27 cellular contexts compared by ENCODE assay signal in genomic region chr6:70353343-70353913, GRCh38. TPM values are rescaled to one million over a fixed set of nuclear protein-coding genes. Genes with fewer than 3 reads are reported as not detected.
A peak's percentile ranks its signal among the peaks of the same experiment; 100 is the strongest.
DNase-seq lines count a peak whose midpoint lies in the region; ATAC-seq, FAIRE-seq and TF ChIP-seq lines count a peak whose summit lies in the region.
"Had no signal": no experiment of that assay in that cellular context is flagged by ENCODE, and none has a peak within 500 bp of the region (broad histone marks: within the 10 kb centered on the region; RNA-seq: fewer than 3 reads in every experiment).

No MANE protein-coding gene starts in this region.

- H3K27me3 Mint-ChIP-seq in activated naive CD4-positive, alpha-beta T cell treated with anti-CD3 and anti-CD28 coated beads, Interleukin-2, amount 10 ng/mL, durations not matched to agents 7 days and 5 days = peaks cover 4% of the 10 kb centered on the region

- H3K4me3 ChIP-seq in K562 = no peak overlapping the region
- H3K4me3 ChIP-seq: Peyer's patch, SJCRH30 had no signal

- TF ChIP-seq CTCF in K562 (IDR thresholded peaks at IDR 0.05 in 2 of 3, conservative IDR thresholded peaks at IDR 0.05 in 1 of 3; ENCODE audit: insufficient read depth in 2 of 3, low read depth in 1 of 3, low read length in 3 of 3) = no peak

- no peaks in the 10 kb centered on the region for H3K79me2 ChIP-seq in K562 (ENCODE audit: control insufficient read depth, insufficient read depth, low read length)

- no peaks in the 10 kb centered on the region for H3K4me1 Mint-ChIP-seq in activated naive CD4-positive, alpha-beta T cell treated with anti-CD3 and anti-CD28 coated beads, Interleukin-2, amount 10 ng/mL, durations not matched to agents 7 days and 5 days

- no peak for ATAC-seq in activated naive CD4-positive, alpha-beta T cell treated with anti-CD3 and anti-CD28 coated beads, Interleukin-2, amount 50 U/mL, for 72 hours
- no peak for ATAC-seq in K562
- ATAC-seq: CD8-positive, alpha-beta T cell had no signal

- in situ Hi-C loops in K562 (cut with MboI) = no loop called here

- H3K9me3 ChIP-seq in K562 (replicated peaks; ENCODE audit: control insufficient read depth, insufficient read depth, low read depth, low read length) = no peaks in the 10 kb centered on the region
- H3K9me3 ChIP-seq: Peyer's patch had no signal

- H3K36me3 ChIP-seq in K562 (ENCODE audit: control insufficient read depth, insufficient read depth, low read length) = no peaks in the 10 kb centered on the region
- H3K36me3 ChIP-seq: Peyer's patch, SJCRH30 had no signal

- no peaks in the 10 kb centered on the region for H3K9me3 Mint-ChIP-seq in activated naive CD4-positive, alpha-beta T cell treated with anti-CD3 and anti-CD28 coated beads, Interleukin-2, amount 10 ng/mL, durations not matched to agents 7 days and 5 days
- no peaks in the 10 kb centered on the region for H3K9me3 Mint-ChIP-seq in activated naive CD4-positive, alpha-beta T cell treated with anti-CD3 and anti-CD28 coated beads, Interleukin-2, amount 50 U/mL, for 72 hours
- H3K9me3 Mint-ChIP-seq: CD8-positive, alpha-beta T cell had no signal

- no peaks in the 10 kb centered on the region for H3K4me1 ChIP-seq in K562 (replicated peaks in 1 of 2; ENCODE audit: control insufficient read depth in 2 of 2, insufficient read depth in 2 of 2, low read length in 2 of 2)
- H3K4me1 ChIP-seq: Peyer's patch, SJCRH30 had no signal

- no peak for DNase-seq in activated naive CD4-positive, alpha-beta T cell treated with anti-CD3 and anti-CD28 coated beads, Interleukin-2, amount 10 ng/mL, durations not matched to agents 7 days and 5 days
- DNase-seq in activated naive CD4-positive, alpha-beta T cell treated with anti-CD3 and anti-CD28 coated beads, Interleukin-2, amount 50 U/mL, for 72 hours (ENCODE audit: low spot score in 2 of 2) = no peak
- DNase-seq in HT1080 (ENCODE audit: low read depth) = peak; percentile 23
- no peak for DNase-seq in K562 (ENCODE audit: extremely low read depth in 1 of 4, low spot score in 3 of 4)
- peak; percentile 70 for DNase-seq in renal cortical epithelial cell (ENCODE audit: low read depth)
- no peak for DNase-seq in activated CD8-positive, alpha-beta memory T cell treated with anti-CD3 and anti-CD28 coated beads, Interleukin-2, amount 50 U/mL, for 48 hours
- no peak for DNase-seq in NCI-H526 (lab: John Stamatoyannopoulos, UW)
- DNase-seq in NCI-H748 (lab: John Stamatoyannopoulos, UW; ENCODE audit: unreplicated experiment) = no peak
- DNase-seq: AML-193; C1 segment of cervical spinal cord; CD8-positive, alpha-beta T cell; DMS53; GDM1; GOT3; KBM-7; NCI-H1092 treated with DMSO at 0.1 percent for 48 hours; NCI-H1436 treated with DMSO at 0.1 percent for 48 hours; NCI-H1930; NCI-H510A; NCI-H774; Peyer's patch; SJCRH30; T-helper 1 cell had no signal

- no peak for FAIRE-seq in K562 (lab: Jason Lieb, UNC)
- FAIRE-seq: D721Med, GM18507 had no signal

- H3K9me1 ChIP-seq in K562 (ENCODE audit: control insufficient read depth, insufficient read depth, low read length) = no peaks in the 10 kb centered on the region

- no peak for TF ChIP-seq EP300 in K562 (IDR thresholded peaks at IDR 0.05; ENCODE audit: low read length)

- TF ChIP-seq POLR2A in K562 (conservative IDR thresholded peaks at IDR 0.05) = no peak

- H4K20me1 ChIP-seq in K562 (replicated peaks; ENCODE audit: control insufficient read depth, insufficient read depth, low read length) = no peaks in the 10 kb centered on the region

- no peak overlapping the region for H2AFZ ChIP-seq in K562 (ENCODE audit: low read depth, low read length)

- TF ChIP-seq RAD21 in K562 (CRISPR knock-in tag; conservative IDR thresholded peaks at IDR 0.05 in 1 of 2, IDR thresholded peaks at IDR 0.05 in 1 of 2) = no peak

- POLR2A ChIA-PET in K562 (lab: Yijun Ruan, JAX) = interaction anchor here (0.7 to 1.6 kb wide), 2 partner anchors 41 to 60 kb away, joined by 3 read pairs; partner anchors contain the start of gene FAM135A

- no peak overlapping the region for H3K27ac ChIP-seq in K562 (ENCODE audit: extremely low read depth, low read depth, low read length)
- H3K27ac ChIP-seq: 22Rv1, Peyer's patch, SJCRH30 had no signal

- no peak overlapping the region for H3K4me3 Mint-ChIP-seq in activated naive CD4-positive, alpha-beta T cell treated with anti-CD3 and anti-CD28 coated beads, Interleukin-2, amount 10 ng/mL, durations not matched to agents 7 days and 5 days
- H3K4me3 Mint-ChIP-seq: CD8-positive, alpha-beta T cell had no signal

- no peaks in the 10 kb centered on the region for H3K27me3 ChIP-seq in K562 (ENCODE audit: control insufficient read depth in 2 of 2, insufficient read depth in 2 of 2, low read length in 2 of 2)
- H3K27me3 ChIP-seq: Peyer's patch, SJCRH30 had no signal

- WGBS in K562 (ENCODE audit: insufficient coverage, low coverage, missing lambda C conversion rate) = 40% methylated on average over 2 of the region's 3 CpGs

- no TSS peak for BruUV-seq in K562 (replicated peaks; lab: Mats Ljungman, UMichigan)

- intact Hi-C loops in K562 (cut with micrococcal nuclease) = no loop called here

- no peak overlapping the region for H3K4me2 ChIP-seq in K562 (ENCODE audit: insufficient read depth, low read length)

- no peak overlapping the region for H3K9ac ChIP-seq in K562 (ENCODE audit: insufficient read depth in 1 of 2, low read depth in 2 of 2, low read length in 2 of 2)

- CTCF ChIA-PET in activated naive CD4-positive, alpha-beta T cell treated with anti-CD3 and anti-CD28 coated beads, Interleukin-2, amount 10 ng/mL, durations not matched to agents 7 days and 5 days (lab: Charles Lee) = no interaction called here
- CTCF ChIA-PET in K562 (lab: Yijun Ruan, JAX; ENCODE audit: low intra/inter-chr PET ratio) = no interaction called here

- no peaks in the 10 kb centered on the region for H3K36me3 Mint-ChIP-seq in activated naive CD4-positive, alpha-beta T cell treated with anti-CD3 and anti-CD28 coated beads, Interleukin-2, amount 10 ng/mL, durations not matched to agents 7 days and 5 days
- H3K36me3 Mint-ChIP-seq in activated naive CD4-positive, alpha-beta T cell treated with anti-CD3 and anti-CD28 coated beads, Interleukin-2, amount 50 U/mL, for 72 hours = no peaks in the 10 kb centered on the region
- H3K36me3 Mint-ChIP-seq: CD8-positive, alpha-beta T cell had no signal

- peak overlapping the region; percentile 22 for H3K27ac Mint-ChIP-seq in activated naive CD4-positive, alpha-beta T cell treated with anti-CD3 and anti-CD28 coated beads, Interleukin-2, amount 10 ng/mL, durations not matched to agents 7 days and 5 days
- no peak overlapping the region for H3K27ac Mint-ChIP-seq in activated naive CD4-positive, alpha-beta T cell treated with anti-CD3 and anti-CD28 coated beads, Interleukin-2, amount 50 U/mL, for 72 hours
- H3K27ac Mint-ChIP-seq: CD8-positive, alpha-beta T cell had no signal

RNA-seq across cellular contexts. Expression of gene COL9A1, which starts 50.5 kb away (rescaled TPM):
- total RNA-seq in activated naive CD4-positive, alpha-beta T cell treated with anti-CD3 and anti-CD28 coated beads, Interleukin-2, amount 50 U/mL, for 72 hours = not detected
- not detected in 2 replicates for total RNA-seq in HT1080 (2014; rRNA removed; shearing (Covaris generic))
- not detected in 2 replicates for polyA plus RNA-seq in HT1080 (2015; cell fraction: cytosol; rRNA removed)
- not detected in 2 replicates for polyA plus RNA-seq in HT1080 (2015; cell fraction: nucleus; rRNA removed)
- 0.12 and 0.19 TPM in 2 replicates for total RNA-seq in K562 (2011; cell fraction: chromatin; rRNA removed; ENCODE audit: low replicate concordance)
- not detected in 2 replicates for total RNA-seq in K562 (2011; cell fraction: nucleolus; rRNA removed)
- total RNA-seq in K562 (2011; cell fraction: nucleoplasm; rRNA removed) = not detected in 2 replicates
- total RNA-seq in K562 (2014; rRNA removed) (0.05 and 0.08 TPM in 2 replicates), K562 (2014; rRNA removed; fragmentation: Illumina TruSeq; extraction: Trizol) (0.07 TPM in 1 of 2 replicates, not detected in the other), K562 (2015; rRNA removed; fragmentation: Illumina TruSeq; extraction: Trizol) (0.07 TPM in 1 of 2 replicates, not detected in the other), K562 (2021) (0.13 TPM in 2 replicates), renal cortical epithelial cell (not detected in 2 replicates)
- polyA plus RNA-seq in K562 (2011; rRNA removed) (0.03 and 0.04 TPM in 2 replicates), K562 (2014; fragmentation: Illumina TruSeq; extraction: Trizol) (not detected in 2 replicates), K562 (2014; fragmentation: Nextera tagmentation; extraction: Ambion mirVana) (under 1 TPM; 0.01 to 0.03 TPM), K562 (2014; rRNA removed) (0.09 TPM in 1 of 2 replicates, not detected in the other)
- 0.06 TPM in 1 of 2 replicates, not detected in the other for polyA plus RNA-seq in K562 (2011; cell fraction: cytosol; rRNA removed)
- 0.13 TPM in 1 of 2 replicates, not detected in the other for polyA plus RNA-seq in K562 (2011; cell fraction: nucleus; rRNA removed)
- polyA plus RNA-seq in K562 (2012) = 0.09 and 0.36 TPM in 2 replicates
- polyA minus RNA-seq in K562 (2011; rRNA and poly(A)+ RNA removed) = not detected in 2 replicates
- not detected in 2 replicates for polyA minus RNA-seq in K562 (2011; cell fraction: cytosol; rRNA and poly(A)+ RNA removed)
- polyA minus RNA-seq in K562 (2011; cell fraction: nucleus; rRNA and poly(A)+ RNA removed) = not detected in 2 replicates
- total RNA-seq: CD8-positive, alpha-beta T cell; Peyer's patch had no signal
- polyA plus RNA-seq: AG04450 had no signal

RNA-seq across cellular contexts. Expression of gene FAM135A, which starts 59.9 kb away (rescaled TPM):
- total RNA-seq in activated naive CD4-positive, alpha-beta T cell treated with anti-CD3 and anti-CD28 coated beads, Interleukin-2, amount 50 U/mL, for 72 hours = 10 to 100 TPM in 1 of 2 donors, 1 to 10 TPM in 1; 8.0 to 11.3 TPM
- total RNA-seq in HT1080 (2014; rRNA removed; shearing (Covaris generic)) = 7.4 and 9.5 TPM in 2 replicates
- polyA plus RNA-seq in HT1080 (2015; cell fraction: cytosol; rRNA removed) = 6.3 and 8.3 TPM in 2 replicates
- polyA plus RNA-seq in HT1080 (2015; cell fraction: nucleus; rRNA removed) = 11.8 and 12.0 TPM in 2 replicates
- total RNA-seq in K562 (2011; cell fraction: chromatin; rRNA removed; ENCODE audit: low replicate concordance) = 50.0 and 163 TPM in 2 replicates
- total RNA-seq in K562 (2011; cell fraction: nucleolus; rRNA removed) = 29.7 and 39.0 TPM in 2 replicates
- total RNA-seq in K562 (2011; cell fraction: nucleoplasm; rRNA removed) = 71.1 and 110 TPM in 2 replicates
- total RNA-seq in K562 (2014; rRNA removed) (22.6 and 23.0 TPM in 2 replicates), K562 (2014; rRNA removed; fragmentation: Illumina TruSeq; extraction: Trizol) (32.1 and 32.7 TPM in 2 replicates), K562 (2015; rRNA removed; fragmentation: Illumina TruSeq; extraction: Trizol) (24.8 and 26.4 TPM in 2 replicates), K562 (2021) (17.8 and 21.0 TPM in 2 replicates), renal cortical epithelial cell (29.2 and 52.6 TPM in 2 replicates)
- polyA plus RNA-seq in K562 (2011; rRNA removed) (32.9 and 34.1 TPM in 2 replicates), K562 (2014; fragmentation: Illumina TruSeq; extraction: Trizol) (15.6 and 19.2 TPM in 2 replicates), K562 (2014; fragmentation: Nextera tagmentation; extraction: Ambion mirVana) (1 to 10 TPM; 7.4 to 8.4 TPM), K562 (2014; rRNA removed) (17.0 and 19.2 TPM in 2 replicates)
- 5.9 and 15.1 TPM in 2 replicates for polyA plus RNA-seq in K562 (2011; cell fraction: cytosol; rRNA removed)
- polyA plus RNA-seq in K562 (2011; cell fraction: nucleus; rRNA removed) = 35.3 and 52.2 TPM in 2 replicates
- polyA plus RNA-seq in K562 (2012) = 9.8 and 10.6 TPM in 2 replicates
- 60.0 and 79.3 TPM in 2 replicates for polyA minus RNA-seq in K562 (2011; rRNA and poly(A)+ RNA removed)
- 14.0 and 14.7 TPM in 2 replicates for polyA minus RNA-seq in K562 (2011; cell fraction: cytosol; rRNA and poly(A)+ RNA removed)
- polyA minus RNA-seq in K562 (2011; cell fraction: nucleus; rRNA and poly(A)+ RNA removed) = 78.8 and 104 TPM in 2 replicates

Comparison
In these comparisons a context has a peak if more than half of its experiments do, and no peak if none do; other contexts are left out.
1. DNase-seq: peak in HT1080 (single experiment) and renal cortical epithelial cell (single experiment); none in activated naive CD4-positive, alpha-beta T cell treated with anti-CD3 and anti-CD28 coated beads, Interleukin-2, amount 10 ng/mL, durations not matched to agents 7 days and 5 days (single experiment), activated naive CD4-positive, alpha-beta T cell treated with anti-CD3 and anti-CD28 coated beads, Interleukin-2, amount 50 U/mL, for 72 hours (0 of 2), K562 (0 of 4), activated CD8-positive, alpha-beta memory T cell treated with anti-CD3 and anti-CD28 coated beads, Interleukin-2, amount 50 U/mL, for 48 hours (single experiment), NCI-H526 (0 of 2) and NCI-H748 (single experiment).